In the genomic region with DNA sequence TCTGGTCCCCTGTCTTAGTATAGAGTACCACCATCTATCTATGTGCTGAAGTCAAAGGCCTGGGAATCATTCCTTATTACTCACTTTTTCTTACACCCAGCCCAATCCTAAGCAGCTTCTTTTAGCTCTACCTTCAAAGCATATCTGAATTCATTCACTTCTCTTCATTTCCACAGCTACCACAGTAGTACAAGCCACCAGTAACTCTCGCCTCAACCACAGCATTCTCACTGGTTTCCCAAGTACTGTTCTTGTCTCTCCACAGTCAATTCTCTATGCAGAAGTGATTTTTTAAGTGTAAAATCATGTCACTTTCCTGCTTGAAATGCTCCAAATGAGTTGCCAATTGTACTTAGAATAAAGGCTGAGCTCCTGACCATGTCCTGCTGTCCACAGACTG, we compare ENCODE assay signal across 9 cellular contexts.
"Had no signal": no experiment of that assay in that cellular context is flagged by ENCODE, and none has a peak within 500 bp of the region (broad histone marks: within the 10 kb centered on the region; RNA-seq: fewer than 3 reads in every experiment).

No MANE protein-coding gene starts in this region.

- H3K4me1 ChIP-seq: HAP-1 had no signal

- H3K36me3 ChIP-seq: HAP-1 had no signal

- DNase-seq: GM23248, GOT3, H7, H9, HCEC 1CT, HFFc6 had no signal

- H3K4me2 ChIP-seq: GM23338 had no signal

- H3K27ac Mint-ChIP-seq: GM23338, H9, HFFc6 had no signal

- H3K4me1 Mint-ChIP-seq: GM23338, H9 had no signal

- H2AFZ ChIP-seq: GM23248, GM23338 had no signal

- H3K4me3 Mint-ChIP-seq: GM23338, H9, HFFc6 had no signal

- H3K4me3 ChIP-seq: GM23248, GM23338, HAP-1 had no signal

- H3K9ac ChIP-seq: GM23248 had no signal

- ATAC-seq: GM23338, HCT116 had no signal

- H3K27ac ChIP-seq: GM23248 had no signal
